ENCODE assay signal across 9 cellular contexts in the genomic region with DNA sequence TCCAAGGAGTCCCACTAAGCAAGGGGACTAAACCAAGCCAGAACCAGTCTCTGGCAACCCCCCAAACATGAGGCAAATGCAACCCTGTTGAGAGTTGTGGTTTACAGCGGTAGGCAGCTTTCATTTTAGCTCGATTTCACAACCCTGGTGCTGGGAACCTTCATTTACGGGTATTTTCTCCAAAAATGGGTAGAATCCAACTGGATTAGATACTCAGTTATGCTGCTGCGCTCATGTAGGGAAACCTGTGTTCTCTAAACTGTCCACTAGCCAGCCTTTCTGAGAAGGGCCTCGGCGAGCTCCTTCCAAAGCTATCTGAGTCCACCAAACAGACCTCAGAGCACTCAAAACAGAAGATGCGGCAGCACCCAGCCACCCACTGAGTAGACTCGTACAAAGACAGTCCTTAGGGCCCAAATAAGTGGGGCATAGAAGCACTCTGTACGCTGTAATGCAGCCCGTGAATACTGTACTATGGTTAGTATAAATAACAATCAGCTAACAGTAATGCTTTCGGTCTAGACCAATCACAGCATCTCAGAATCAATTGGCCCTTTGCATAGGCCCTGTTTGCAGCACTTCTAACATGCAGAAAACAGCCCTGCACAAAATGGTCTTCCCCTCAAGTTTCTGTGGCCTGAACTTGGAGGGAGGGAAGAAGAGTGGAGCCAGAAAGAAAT.
A peak's percentile ranks its signal among the peaks of the same experiment; 100 is the strongest.
DNase-seq lines count a peak whose midpoint lies in the region; ATAC-seq and TF ChIP-seq lines count a peak whose summit lies in the region.
"Had no signal": no experiment of that assay in that cellular context is flagged by ENCODE, and none has a peak within 500 bp of the region (broad histone marks: within the 10 kb centered on the region; RNA-seq: fewer than 3 reads in every experiment).

No MANE protein-coding gene starts in this region.

- no peaks in the 10 kb centered on the region for H3K9me3 ChIP-seq in aorta (ENCODE audit: control insufficient read depth, low read length)
- no peaks in the 10 kb centered on the region for H3K9me3 ChIP-seq in prostate gland
- H3K9me3 ChIP-seq: A549 had no signal

- no peak for DNase-seq in activated CD4-positive, CD25-positive, alpha-beta regulatory T cell (lab: John Stamatoyannopoulos, UW)
- DNase-seq in activated B cell treated with CpG ODN at 0.5 μM for 24 hours (no peak), left cardiac atrium (peak; percentile 72), aorta (no peak), epidermal melanocyte (ENCODE audit: insufficient read length, low spot score) (no peak), prostate gland (ENCODE audit: low spot score) (no peak)

- POLR2A ChIA-PET in activated B cell treated with CpG ODN at 0.5 μM for 24 hours (lab: Charles Lee) = interaction anchor here (0.7 to 5.5 kb wide), 13 partner anchors 11 to 244 kb away, joined by 3 to 107 read pairs (median 11); no protein-coding TSS in a partner anchor

- H3K9me3 Mint-ChIP-seq in activated B cell treated with CpG ODN at 0.5 μM for 24 hours = no peaks in the 10 kb centered on the region

- H3K27ac ChIP-seq in aorta (ENCODE audit: low read depth in 1 of 2, low read length in 2 of 2) = peak overlapping the region in 1 of 2 donors; percentile 78
- peak overlapping the region in 1 of 2 donors; percentile 24 for H3K27ac ChIP-seq in prostate gland
- H3K27ac ChIP-seq: A549 had no signal

- ATAC-seq in activated CD4-positive, CD25-positive, alpha-beta regulatory T cell treated with anti-CD3 and anti-CD28 coated beads, Interleukin-2, amount 50 U/mL, for 24 hours = peak; percentile 66 to 73
- ATAC-seq in HG03064 (IDR thresholded peaks at IDR 0.05; ENCODE audit: low read depth, unreplicated experiment) (peak; percentile 39), activated B cell treated with CpG ODN at 0.5 μM for 24 hours (ENCODE audit: low read depth) (peak; percentile 18), left cardiac atrium (peak; percentile 21 to 66), aorta (ENCODE audit: low FRiP score) (peak; percentile 65)
- ATAC-seq: A549 had no signal

- H3K36me3 ChIP-seq in aorta (ENCODE audit: control insufficient read depth in 1 of 2, insufficient read depth in 2 of 2, low read length in 1 of 2) (peaks cover 5 to 9% of the 10 kb centered on the region in 2 donors), prostate gland (peaks cover 0 to under 1% of the 10 kb centered on the region in 2 donors)

- H3K27me3 ChIP-seq in aorta (ENCODE audit: control insufficient read depth in 1 of 2, insufficient read depth in 2 of 2, low read length in 1 of 2) = no peaks in the 10 kb centered on the region
- no peaks in the 10 kb centered on the region for H3K27me3 ChIP-seq in prostate gland (replicated peaks; ENCODE audit: insufficient read depth)

- H3K27me3 Mint-ChIP-seq in activated B cell treated with CpG ODN at 0.5 μM for 24 hours = no peaks in the 10 kb centered on the region

- CTCF ChIA-PET in activated B cell treated with CpG ODN at 0.5 μM for 24 hours (lab: Charles Lee) = interaction anchor here (0.9 to 3.5 kb wide), 9 partner anchors 9 to 348 kb away, joined by 3 to 27 read pairs (median 4); no protein-coding TSS in a partner anchor

- no peak for TF ChIP-seq POLR2A in prostate gland (IDR thresholded peaks at IDR 0.05)

- peaks cover 92% of the 10 kb centered on the region for H3K36me3 Mint-ChIP-seq in activated B cell treated with CpG ODN at 0.5 μM for 24 hours (ENCODE audit: low read depth)

- WGBS in aorta, 2 donors = 77 to 82% methylated on average over 11 of the region's 11 CpGs
- WGBS in prostate gland = 93% methylated on average over 11 of the region's 11 CpGs

- H3K4me3 Mint-ChIP-seq in activated B cell treated with CpG ODN at 0.5 μM for 24 hours = peak overlapping the region; percentile 67

- peaks cover 95% of the 10 kb centered on the region for H3K4me1 Mint-ChIP-seq in activated B cell treated with CpG ODN at 0.5 μM for 24 hours

- no peak overlapping the region for H3K4me3 ChIP-seq in aorta (ENCODE audit: low read length in 2 of 2)
- no peak overlapping the region for H3K4me3 ChIP-seq in prostate gland
- H3K4me3 ChIP-seq: A549 had no signal

- TF ChIP-seq CTCF in activated B cell treated with CpG ODN at 0.5 μM for 24 hours (IDR thresholded peaks at IDR 0.05) (no peak), prostate gland (IDR thresholded peaks at IDR 0.05) (no peak)

- peak overlapping the region; percentile 89 for H3K27ac Mint-ChIP-seq in activated B cell treated with CpG ODN at 0.5 μM for 24 hours

- intact Hi-C loops in activated B cell treated with CpG ODN at 0.5 μM for 24 hours (cut with micrococcal nuclease) (loop anchor here (1.0 kb wide), 5 partner anchors 11 to 192 kb away; no protein-coding TSS in a partner anchor), left cardiac atrium (cut with DNase I) (no loop called here), aorta (cut with DNase I) (no loop called here), prostate gland (cut with DNase I) (no loop called here)

- H3K4me1 ChIP-seq in aorta (ENCODE audit: control insufficient read depth in 1 of 2, insufficient read depth in 2 of 2, low read length in 2 of 2) (peaks cover 0 to 5% of the 10 kb centered on the region in 2 donors), prostate gland (replicated peaks) (no peaks in the 10 kb centered on the region)
- H3K4me1 ChIP-seq: A549 had no signal

Comparison
In these comparisons a context has a peak if more than half of its experiments do, and no peak if none do; other contexts are left out.
1. ATAC-seq: peak in every context shown above with its lines; median percentile 70 in activated CD4-positive, CD25-positive, alpha-beta regulatory T cell treated with anti-CD3 and anti-CD28 coated beads, Interleukin-2, amount 50 U/mL, for 24 hours; 65 in aorta; 44 in left cardiac atrium; 39 in HG03064; 18 in activated B cell treated with CpG ODN at 0.5 μM for 24 hours.